11 cellular contexts compared by ENCODE assay signal in genomic region chr1:201493757-201494617, GRCh38. TPM values are rescaled to one million over a fixed set of nuclear protein-coding genes. Genes with fewer than 3 reads are reported as not detected.
A peak's percentile ranks its signal among the peaks of the same experiment; 100 is the strongest.
DNase-seq lines count a peak whose midpoint lies in the region; ATAC-seq and TF ChIP-seq lines count a peak whose summit lies in the region.
"Had no signal": no experiment of that assay in that cellular context is flagged by ENCODE, and none has a peak within 500 bp of the region (broad histone marks: within the 10 kb centered on the region; RNA-seq: fewer than 3 reads in every experiment).

No MANE protein-coding gene starts in this region.

- DNase-seq in T-helper 2 cell treated with Interferon-gamma antibody and Interleukin-4, amounts not matched to agents 5 μg/mL and 100 μg/mL, for 36 hours (ENCODE audit: low spot score): no peak
- DNase-seq in T-helper 2 cell: no peak
- no peak for DNase-seq in Right ventricle myocardium superior
- no peak for DNase-seq in osteoblast (ENCODE audit: insufficient read length, low spot score, missing footprints)
- no peak for DNase-seq in aorta
- DNase-seq in germinal center (ENCODE audit: low spot score): no peak
- no peak for DNase-seq in glomerular visceral epithelial cell (ENCODE audit: extremely low spot score)
- DNase-seq in NCI-H446 (lab: John Stamatoyannopoulos, UW): no peak
- DNase-seq: activated CD8-positive, alpha-beta memory T cell treated with anti-CD3 and anti-CD28 coated beads, Interleukin-2, amount 50 U/mL, for 4 hours; GF-D8 had no signal

- 36 to 41% methylated on average over 15 of the region's 15 CpGs for WGBS in aorta, 2 donors

- no peak for TF ChIP-seq CTCF in osteoblast (IDR thresholded peaks at IDR 0.05; ENCODE audit: extremely low read depth, low read depth, low read length)

- no peak overlapping the region for H3K4me3 Mint-ChIP-seq in T-helper 2 cell treated with Interferon-gamma antibody and Interleukin-4, amounts not matched to agents 5 μg/mL and 100 μg/mL, for 36 hours

- H3K27me3 ChIP-seq in osteoblast (ENCODE audit: insufficient read depth, low read length) (no peaks in the 10 kb centered on the region), aorta (ENCODE audit: control insufficient read depth in 1 of 2, insufficient read depth in 2 of 2, low read length in 1 of 2) (no peaks in the 10 kb centered on the region)

- H3K4me1 ChIP-seq in osteoblast (ENCODE audit: insufficient read depth, low read length): peaks cover 82% of the 10 kb centered on the region
- H3K4me1 ChIP-seq in aorta (ENCODE audit: control insufficient read depth in 1 of 2, insufficient read depth in 2 of 2, low read length in 2 of 2): peaks cover 4 to 7% of the 10 kb centered on the region in 2 donors

- H3K36me3 Mint-ChIP-seq in T-helper 2 cell treated with Interferon-gamma antibody and Interleukin-4, amounts not matched to agents 5 μg/mL and 100 μg/mL, for 36 hours (ENCODE audit: low read depth): peaks cover 35% of the 10 kb centered on the region

- no peaks in the 10 kb centered on the region for H3K9me3 Mint-ChIP-seq in T-helper 2 cell treated with Interferon-gamma antibody and Interleukin-4, amounts not matched to agents 5 μg/mL and 100 μg/mL, for 36 hours

- H3K27me3 Mint-ChIP-seq in T-helper 2 cell treated with Interferon-gamma antibody and Interleukin-4, amounts not matched to agents 5 μg/mL and 100 μg/mL, for 36 hours (ENCODE audit: low read depth): no peaks in the 10 kb centered on the region

- peaks cover 43% of the 10 kb centered on the region for H4K20me1 ChIP-seq in osteoblast (ENCODE audit: insufficient read depth, low read length)

- peaks cover 86% of the 10 kb centered on the region for H3K36me3 ChIP-seq in osteoblast (ENCODE audit: insufficient read depth, low read length)
- H3K36me3 ChIP-seq in aorta (ENCODE audit: control insufficient read depth in 1 of 2, insufficient read depth in 2 of 2, low read length in 1 of 2): peaks cover 2 to 13% of the 10 kb centered on the region in 2 donors

- no peaks in the 10 kb centered on the region for H3K9me3 ChIP-seq in osteoblast (ENCODE audit: low read depth, low read length)
- H3K9me3 ChIP-seq in aorta (ENCODE audit: control insufficient read depth, low read length): no peaks in the 10 kb centered on the region

- intact Hi-C loops in Right ventricle myocardium superior (cut with DNase I) (no loop called here), aorta (cut with DNase I) (no loop called here)

- H3K4me1 Mint-ChIP-seq in T-helper 2 cell treated with Interferon-gamma antibody and Interleukin-4, amounts not matched to agents 5 μg/mL and 100 μg/mL, for 36 hours (ENCODE audit: low read depth): no peaks in the 10 kb centered on the region

- peak overlapping the region; percentile 27 for H3K4me2 ChIP-seq in osteoblast (ENCODE audit: insufficient read depth, low read length)

- peak overlapping the region; percentile 61 for H3K27ac ChIP-seq in osteoblast (ENCODE audit: low read depth, low read length)
- peak overlapping the region; percentile 29 to 37 for H3K27ac ChIP-seq in aorta (ENCODE audit: low read depth in 1 of 2, low read length in 2 of 2)

- H3K4me3 ChIP-seq in osteoblast (ENCODE audit: insufficient read depth, low read length) (no peak overlapping the region), aorta (ENCODE audit: low read length in 2 of 2) (no peak overlapping the region)

- peak; percentile 46 for ATAC-seq in Right ventricle myocardium superior (ENCODE audit: poor library complexity)
- no peak for ATAC-seq in aorta (ENCODE audit: low FRiP score)
- ATAC-seq: SK-N-SH treated with all-trans-retinoic acid at 6 μM for 48 hours had no signal

- peaks cover 87% of the 10 kb centered on the region for H3K79me2 ChIP-seq in osteoblast (ENCODE audit: insufficient read depth, low read length)

- peak overlapping the region; percentile 31 for H3K27ac Mint-ChIP-seq in T-helper 2 cell treated with Interferon-gamma antibody and Interleukin-4, amounts not matched to agents 5 μg/mL and 100 μg/mL, for 36 hours

- no peak overlapping the region for H2AFZ ChIP-seq in osteoblast (ENCODE audit: low read length)

RNA-seq across cellular contexts. Expression of gene CSRP1, which starts 12.9 kb away (rescaled TPM):
- total RNA-seq in Right ventricle myocardium superior: 53.1 TPM
- total RNA-seq in osteoblast: 389 and 480 TPM in 2 replicates
- 1,000 to 10,000 TPM in 1 of 2 donors, 100 to 1,000 TPM in 1; 599 to 1,490 TPM for total RNA-seq in aorta
- polyA plus RNA-seq in aorta: 100 to 1,000 TPM; 703 to 838 TPM

RNA-seq across cellular contexts. Expression of gene PHLDA3, which starts 25.0 kb away (rescaled TPM):
- 21.5 TPM for total RNA-seq in Right ventricle myocardium superior
- total RNA-seq in osteoblast: 116 and 134 TPM in 2 replicates
- 10 to 100 TPM; 66.1 to 71.6 TPM for total RNA-seq in aorta
- polyA plus RNA-seq in aorta: 10 to 100 TPM; 33.7 to 46.1 TPM

RNA-seq across cellular contexts. Expression of gene NAV1, which starts 44.9 kb away (rescaled TPM):
- total RNA-seq in Right ventricle myocardium superior (66.6 TPM), osteoblast (47.0 and 47.1 TPM in 2 replicates), aorta (100 to 1,000 TPM; 167 to 236 TPM)
- polyA plus RNA-seq in aorta: 10 to 100 TPM in 1 of 2 donors, 1 to 10 TPM in 1; 8.3 to 33.8 TPM
